In genomic region chr2:105689484-105689883, GRCh38 we compare ENCODE assay signal across 33 cellular contexts.
"Had no signal": no experiment of that assay in that cellular context is flagged by ENCODE, and none has a peak within 500 bp of the region (broad histone marks: within the 10 kb centered on the region; RNA-seq: fewer than 3 reads in every experiment).

No MANE protein-coding gene starts in this region.

- H3K4me1 Mint-ChIP-seq: activated CD4-positive, alpha-beta memory T cell treated with anti-CD3 and anti-CD28 coated beads, Interleukin-2, amount 10 ng/mL, durations not matched to agents 7 days and 5 days; activated CD4-positive, alpha-beta T cell treated with anti-CD3 and anti-CD28 coated beads, Interleukin-2, amount 10 ng/mL, durations not matched to agents 7 days and 5 days; activated naive CD4-positive, alpha-beta T cell treated with anti-CD3 and anti-CD28 coated beads, Interleukin-2, amount 10 ng/mL, durations not matched to agents 7 days and 5 days; activated naive CD8-positive, alpha-beta T cell treated with anti-CD3 and anti-CD28 coated beads, Interleukin-2, amount 10 ng/mL, durations not matched to agents 7 days and 5 days; brain; central memory CD8-positive, alpha-beta T cell had no signal

- H3K4me3 ChIP-seq: ascending aorta, breast epithelium, coronary artery, dorsolateral prefrontal cortex, esophagus muscularis mucosa, gastrocnemius medialis, heart left ventricle had no signal

- ATAC-seq: activated naive CD4-positive, alpha-beta T cell treated with anti-CD3 and anti-CD28 coated beads, Interleukin-2, amount 50 U/mL, for 72 hours; activated T-cell treated with anti-CD3 and anti-CD28 coated beads, Interleukin-2, amount 50 U/mL, for 72 hours; foreskin keratinocyte; gastrocnemius medialis; T-helper 17 cell had no signal

- H3K4me1 ChIP-seq: ascending aorta, breast epithelium, esophagus muscularis mucosa, foreskin keratinocyte, gastrocnemius medialis, heart left ventricle had no signal

- H3K9me3 ChIP-seq: ascending aorta, breast epithelium, esophagus muscularis mucosa, gastrocnemius medialis, heart left ventricle had no signal

- H3K36me3 Mint-ChIP-seq: activated naive CD4-positive, alpha-beta T cell treated with anti-CD3 and anti-CD28 coated beads, Interleukin-2, amount 10 ng/mL, durations not matched to agents 7 days and 5 days; activated naive CD8-positive, alpha-beta T cell treated with anti-CD3 and anti-CD28 coated beads, Interleukin-2, amount 10 ng/mL, durations not matched to agents 7 days and 5 days; brain had no signal

- DNase-seq: activated CD4-positive, alpha-beta memory T cell treated with anti-CD3 and anti-CD28 coated beads, Interleukin-2, amount 10 ng/mL, durations not matched to agents 7 days and 5 days; activated CD4-positive, alpha-beta T cell treated with anti-CD3 and anti-CD28 coated beads for 1 hour; activated CD4-positive, alpha-beta T cell treated with anti-CD3 and anti-CD28 coated beads for 4 hours; activated CD4-positive, alpha-beta T cell treated with anti-CD3 and anti-CD28 coated beads, Interleukin-2, amount 10 ng/mL, durations not matched to agents 7 days and 5 days; activated CD4-positive, alpha-beta T cell treated with anti-CD3 and anti-CD28 coated beads, Interleukin-2, amount 50 U/mL, for 4 hours; activated CD4-positive, CD25-positive, alpha-beta regulatory T cell; activated CD8-positive, alpha-beta memory T cell treated with anti-CD3 and anti-CD28 coated beads, Interleukin-2, amount 50 U/mL, for 48 hours; activated gamma-delta T cell; activated naive CD4-positive, alpha-beta T cell; activated naive CD4-positive, alpha-beta T cell treated with anti-CD3 and anti-CD28 coated beads, Interleukin-2, amount 10 ng/mL, durations not matched to agents 7 days and 5 days; activated naive CD8-positive, alpha-beta T cell treated with anti-CD3 and anti-CD28 coated beads, Interleukin-2, amount 10 ng/mL, durations not matched to agents 7 days and 5 days; activated T-cell treated with anti-CD3 and anti-CD28 coated beads for 4 hours; activated T-cell treated with anti-CD3 and anti-CD28 coated beads, Interleukin-2, amount 50 U/mL, for 24 hours; activated T-cell treated with anti-CD3 and anti-CD28 coated beads, Interleukin-2, amount 50 U/mL, for 72 hours; dorsolateral prefrontal cortex; effector memory CD4-positive, alpha-beta T cell; erythroblast; foreskin keratinocyte; gastrocnemius medialis; glutamatergic neuron; heart left ventricle; T-helper 1 cell; T-helper 17 cell; T1000 had no signal

- H3K27ac Mint-ChIP-seq: activated CD4-positive, alpha-beta memory T cell treated with anti-CD3 and anti-CD28 coated beads, Interleukin-2, amount 10 ng/mL, durations not matched to agents 7 days and 5 days; activated CD4-positive, alpha-beta T cell treated with anti-CD3 and anti-CD28 coated beads, Interleukin-2, amount 10 ng/mL, durations not matched to agents 7 days and 5 days; activated naive CD4-positive, alpha-beta T cell treated with anti-CD3 and anti-CD28 coated beads, Interleukin-2, amount 10 ng/mL, durations not matched to agents 7 days and 5 days; activated naive CD8-positive, alpha-beta T cell treated with anti-CD3 and anti-CD28 coated beads, Interleukin-2, amount 10 ng/mL, durations not matched to agents 7 days and 5 days; activated T-cell treated with anti-CD3 and anti-CD28 coated beads, Interleukin-2, amount 50 U/mL, for 24 hours; activated T-cell treated with anti-CD3 and anti-CD28 coated beads, Interleukin-2, amount 50 U/mL, for 72 hours; brain; dendritic cell treated with granulocyte-macrophage colony-stimulating factor and Interleukin-4, amounts not matched to agents 40 ng/mL and 50 ng/mL, for 4 days; T-helper 17 cell; T-helper 2 cell treated with Interferon-gamma antibody and Interleukin-4, amounts not matched to agents 5 μg/mL and 100 μg/mL, for 36 hours had no signal

- H3K27ac ChIP-seq: ascending aorta, breast epithelium, coronary artery, dorsolateral prefrontal cortex, esophagus muscularis mucosa, foreskin keratinocyte, gastrocnemius medialis, heart left ventricle had no signal

- H3K9me3 Mint-ChIP-seq: activated naive CD4-positive, alpha-beta T cell treated with anti-CD3 and anti-CD28 coated beads, Interleukin-2, amount 10 ng/mL, durations not matched to agents 7 days and 5 days; activated T-cell treated with anti-CD3 and anti-CD28 coated beads, Interleukin-2, amount 50 U/mL, for 24 hours; central memory CD8-positive, alpha-beta T cell; dendritic cell treated with granulocyte-macrophage colony-stimulating factor and Interleukin-4, amounts not matched to agents 40 ng/mL and 50 ng/mL, for 4 days; T-helper 2 cell treated with Interferon-gamma antibody and Interleukin-4, amounts not matched to agents 5 μg/mL and 100 μg/mL, for 36 hours had no signal

- H3K36me3 ChIP-seq: ascending aorta, breast epithelium, esophagus muscularis mucosa, gastrocnemius medialis, heart left ventricle had no signal

- H3K27me3 Mint-ChIP-seq: activated CD4-positive, alpha-beta T cell treated with anti-CD3 and anti-CD28 coated beads, Interleukin-2, amount 10 ng/mL, durations not matched to agents 7 days and 5 days; activated T-cell treated with anti-CD3 and anti-CD28 coated beads, Interleukin-2, amount 50 U/mL, for 24 hours; brain; central memory CD8-positive, alpha-beta T cell; dendritic cell treated with granulocyte-macrophage colony-stimulating factor and Interleukin-4, amounts not matched to agents 40 ng/mL and 50 ng/mL, for 4 days; T-helper 17 cell had no signal

- H3K4me3 Mint-ChIP-seq: activated CD4-positive, alpha-beta memory T cell treated with anti-CD3 and anti-CD28 coated beads, Interleukin-2, amount 10 ng/mL, durations not matched to agents 7 days and 5 days; activated CD4-positive, alpha-beta T cell treated with anti-CD3 and anti-CD28 coated beads, Interleukin-2, amount 10 ng/mL, durations not matched to agents 7 days and 5 days; activated naive CD4-positive, alpha-beta T cell treated with anti-CD3 and anti-CD28 coated beads, Interleukin-2, amount 10 ng/mL, durations not matched to agents 7 days and 5 days; activated naive CD8-positive, alpha-beta T cell treated with anti-CD3 and anti-CD28 coated beads, Interleukin-2, amount 10 ng/mL, durations not matched to agents 7 days and 5 days; activated T-cell treated with anti-CD3 and anti-CD28 coated beads, Interleukin-2, amount 50 U/mL, for 24 hours; activated T-cell treated with anti-CD3 and anti-CD28 coated beads, Interleukin-2, amount 50 U/mL, for 72 hours; brain; central memory CD8-positive, alpha-beta T cell; dendritic cell treated with granulocyte-macrophage colony-stimulating factor and Interleukin-4, amounts not matched to agents 40 ng/mL and 50 ng/mL, for 4 days; T-helper 17 cell; T-helper 2 cell treated with Interferon-gamma antibody and Interleukin-4, amounts not matched to agents 5 μg/mL and 100 μg/mL, for 36 hours had no signal

- H3K27me3 ChIP-seq: ascending aorta, breast epithelium, dorsolateral prefrontal cortex, esophagus muscularis mucosa, gastrocnemius medialis, heart left ventricle had no signal
